ENCODE assay signal across 8 cellular contexts in genomic region chr19:5967994-5968430, GRCh38. TPM values are rescaled to one million over a fixed set of nuclear protein-coding genes. Genes with fewer than 3 reads are reported as not detected.
DNase-seq lines count a peak whose midpoint lies in the region; ATAC-seq and TF ChIP-seq lines count a peak whose summit lies in the region.

No MANE protein-coding gene starts in this region.

- H3K27ac Mint-ChIP-seq in nephron = peak overlapping the region; percentile 85 to 91 (median 90)

- DNase-seq in DMS53 (lab: John Stamatoyannopoulos, UW) (peak; percentile 87), RPMI8226 (peak; percentile 67), fibroblast of the conjunctiva (ENCODE audit: low read depth) (peak; percentile 70), tibial artery (peak; percentile 74 to 77)
- DNase-seq in activated naive CD4-positive, alpha-beta T cell treated with Interleukin-2 at 50 U/mL for 16 hours = peak; percentile 68

- H3K9me3 ChIP-seq in HUES64 (ENCODE audit: insufficient read depth, low read depth, low read length) (no peaks in the 10 kb centered on the region), tibial artery (no peaks in the 10 kb centered on the region)

- H3K4me1 Mint-ChIP-seq in nephron = peaks cover 46% of the 10 kb centered on the region

- WGBS in HUES64 = 24% methylated on average over 10 of the region's 10 CpGs

- H3K36me3 ChIP-seq in HUES64 (ENCODE audit: insufficient read depth, low read length) = peaks cover 3% of the 10 kb centered on the region; the same call in 1 of the 2 replicates
- H3K36me3 ChIP-seq in tibial artery = peaks cover 0 to 30% (median 0%) of the 10 kb centered on the region in 3 donors

- peak; percentile 84 to 93 (median 91) for TF ChIP-seq CTCF in nephron (IDR thresholded peaks at IDR 0.05; ENCODE audit: unreplicated experiment in 3 of 3)
- TF ChIP-seq CTCF in tibial artery (IDR thresholded peaks at IDR 0.05) = peak; percentile 73 to 82

- H3K4me3 Mint-ChIP-seq in nephron = peak overlapping the region in 2 of 3 experiments; percentile 8 to 32

- peak overlapping the region; percentile 14; the same call in 1 of the 2 replicates for H3K9ac ChIP-seq in HUES64 (ENCODE audit: low read depth, low read length)

- H3K4me1 ChIP-seq in HUES64 (ENCODE audit: insufficient read depth, low read length) (peaks cover 8% of the 10 kb centered on the region), tibial artery (peaks cover 0 to 51% (median 32%) of the 10 kb centered on the region in 4 donors)

- H3K27me3 ChIP-seq in HUES64 (ENCODE audit: insufficient read depth, low read length) (no peaks in the 10 kb centered on the region), tibial artery (no peaks in the 10 kb centered on the region)

- H3K27me3 Mint-ChIP-seq in nephron (ENCODE audit: low read depth) = no peaks in the 10 kb centered on the region

- ATAC-seq in GM21515 (IDR thresholded peaks at IDR 0.05; ENCODE audit: unreplicated experiment) = no peak

- no peaks in the 10 kb centered on the region for H3K9me3 Mint-ChIP-seq in nephron

- intact Hi-C loops in tibial artery (cut with DNase I; ENCODE audit: low total_unique reads) = loop anchor here (2.0 kb wide), 1 partner anchor 53 kb away; no protein-coding TSS in a partner anchor

- peaks cover 11% of the 10 kb centered on the region for H3K36me3 Mint-ChIP-seq in nephron (ENCODE audit: low read depth)

- H3K27ac ChIP-seq in HUES64 (ENCODE audit: low read depth, low read length) (0 out of 2 replicates have a peak overlapping the region, but pooled peaks have one; percentile 38), tibial artery (peak overlapping the region; percentile 30 to 40)

- H3K4me3 ChIP-seq in HUES64 (ENCODE audit: low read length) (no peak overlapping the region), tibial artery (no peak overlapping the region)

RNA-seq across cellular contexts. Expression of gene RANBP3, which starts 9.9 kb away (rescaled TPM):
- 57.2 TPM for polyA plus RNA-seq in HUES64 (2013, experiment 1 of 2)
- polyA plus RNA-seq in HUES64 (2013, experiment 2 of 2) = 66.4 TPM

RNA-seq across cellular contexts. Expression of gene CAPS, which starts 54.0 kb away (rescaled TPM):
- 0.75 TPM for polyA plus RNA-seq in HUES64 (2013, experiment 1 of 2)
- polyA plus RNA-seq in HUES64 (2013, experiment 2 of 2) = 0.70 TPM
